In the genomic region with DNA sequence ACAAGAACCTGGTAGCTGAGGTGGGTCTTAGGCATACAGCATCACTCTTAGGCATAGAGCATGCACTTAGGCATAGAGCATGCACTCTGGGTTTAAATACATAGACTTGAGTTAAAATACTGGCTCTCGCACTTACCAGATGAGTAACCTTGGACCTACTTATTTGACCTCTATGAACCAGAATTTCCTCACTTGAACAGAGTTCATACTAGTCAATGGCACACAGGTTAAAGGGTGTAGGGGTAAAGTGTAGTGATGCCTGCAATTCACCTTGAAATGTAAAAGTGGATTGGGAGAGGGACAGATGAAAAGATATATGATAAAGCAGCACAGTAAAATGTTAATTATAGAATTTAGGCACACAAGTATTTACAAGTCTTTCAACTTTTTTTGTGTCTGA, we compare ENCODE assay signal across 1 cellular context.
TF ChIP-seq lines count a peak whose summit lies in the region.

No MANE protein-coding gene starts in this region.

TF ChIP-seq in A549, 52 proteins besides CTCF, POLR2A, EP300 and RAD21:
- no peak for TF ChIP-seq KDM1A (IDR thresholded peaks at IDR 0.05; ENCODE audit: low read depth)
- TF ChIP-seq PHF8 (IDR thresholded peaks at IDR 0.05; ENCODE audit: borderline replicate concordance, low read depth), result no peak
- no peak for TF ChIP-seq FOXS1 (CRISPR knock-in tag; IDR thresholded peaks at IDR 0.05)
- TF ChIP-seq MYC (IDR thresholded peaks at IDR 0.05; ENCODE audit: borderline replicate concordance, low read length), result no peak
- TF ChIP-seq, protein P1, sequence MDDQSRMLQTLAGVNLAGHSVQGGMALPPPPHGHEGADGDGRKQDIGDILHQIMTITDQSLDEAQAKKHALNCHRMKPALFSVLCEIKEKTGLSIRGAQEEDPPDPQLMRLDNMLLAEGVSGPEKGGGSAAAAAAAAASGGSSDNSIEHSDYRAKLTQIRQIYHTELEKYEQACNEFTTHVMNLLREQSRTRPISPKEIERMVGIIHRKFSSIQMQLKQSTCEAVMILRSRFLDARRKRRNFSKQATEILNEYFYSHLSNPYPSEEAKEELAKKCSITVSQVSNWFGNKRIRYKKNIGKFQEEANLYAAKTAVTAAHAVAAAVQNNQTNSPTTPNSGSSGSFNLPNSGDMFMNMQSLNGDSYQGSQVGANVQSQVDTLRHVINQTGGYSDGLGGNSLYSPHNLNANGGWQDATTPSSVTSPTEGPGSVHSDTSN (IDR thresholded peaks at IDR 0.05), result no peak
